9 cellular contexts compared by ENCODE assay signal in the genomic region with DNA sequence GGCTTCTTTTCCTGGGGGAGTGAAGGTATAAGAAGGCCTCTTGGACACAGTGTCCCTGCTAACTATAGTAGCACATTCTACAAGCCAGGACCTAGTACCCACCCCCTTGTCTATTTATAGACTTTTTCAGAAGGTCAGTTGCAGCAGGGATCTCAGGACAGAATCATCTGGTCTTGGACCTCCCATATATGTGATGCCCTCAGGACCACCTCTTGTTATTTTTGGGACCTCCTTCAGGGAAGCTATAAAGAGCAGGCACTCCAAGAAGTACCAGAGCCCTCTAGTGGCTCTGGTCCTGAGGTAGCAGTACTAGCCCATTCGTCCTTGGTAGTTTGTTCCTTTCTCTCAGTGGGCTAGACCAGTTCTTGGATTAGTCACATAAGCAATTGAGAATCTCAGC.
DNase-seq lines count a peak whose midpoint lies in the region; ATAC-seq and TF ChIP-seq lines count a peak whose summit lies in the region.
"Had no signal": no experiment of that assay in that cellular context is flagged by ENCODE, and none has a peak within 500 bp of the region (broad histone marks: within the 10 kb centered on the region; RNA-seq: fewer than 3 reads in every experiment).

No MANE protein-coding gene starts in this region.

- DNase-seq in ELF-1 (ENCODE audit: low read depth, low spot score) = peak; percentile 36
- DNase-seq in Kasumi-1 (lab: John Stamatoyannopoulos, UW) = peak; percentile 66 to 86
- DNase-seq in cerebellar cortex (ENCODE audit: low spot score) = peak; percentile 51
- no peak for DNase-seq in NCI-H1694 treated with DMSO at 0.1 percent for 48 hours (lab: John Stamatoyannopoulos, UW)
- no peak for DNase-seq in NCI-H2107 (lab: John Stamatoyannopoulos, UW)
- DNase-seq: stimulated activated CD4-positive, alpha-beta T cell treated with anti-CD3 and anti-CD28 coated beads, Interleukin-4, amount 100 ng/mL, for 1 hour had no signal

- no peaks in the 10 kb centered on the region for H3K27me3 Mint-ChIP-seq in nephron (ENCODE audit: low read depth)

- peaks cover 52% of the 10 kb centered on the region for H3K36me3 Mint-ChIP-seq in nephron (ENCODE audit: low read depth)

- H3K27ac Mint-ChIP-seq in nephron = peak overlapping the region in 2 of 3 experiments; percentile 5 to 35

- peak in 2 of 3 experiments; percentile 31 to 33 for TF ChIP-seq CTCF in nephron (IDR thresholded peaks at IDR 0.05; ENCODE audit: unreplicated experiment in 3 of 3)

- H3K4me3 Mint-ChIP-seq in nephron = no peak overlapping the region

- peaks cover 18% of the 10 kb centered on the region for H3K4me1 Mint-ChIP-seq in nephron

- ATAC-seq in GM18909 (IDR thresholded peaks at IDR 0.05; ENCODE audit: poor library complexity, unreplicated experiment) = no peak
- no peak for ATAC-seq in HG03039 (IDR thresholded peaks at IDR 0.05; ENCODE audit: unreplicated experiment)

- H3K9me3 Mint-ChIP-seq in nephron = no peaks in the 10 kb centered on the region

Comparison
In these comparisons a context has a peak if more than half of its experiments do, and no peak if none do; other contexts are left out.
1. DNase-seq: peak in ELF-1 (single experiment), Kasumi-1 (2 of 2) and cerebellar cortex (single experiment); none in NCI-H1694 treated with DMSO at 0.1 percent for 48 hours (single experiment) and NCI-H2107 (single experiment).